26 cellular contexts compared by ENCODE assay signal in genomic region chr10:132808568-132809236, GRCh38. TPM values are rescaled to one million over a fixed set of nuclear protein-coding genes. Genes with fewer than 3 reads are reported as not detected.
"Had no signal": no experiment of that assay in that cellular context is flagged by ENCODE, and none has a peak within 500 bp of the region (broad histone marks: within the 10 kb centered on the region; RNA-seq: fewer than 3 reads in every experiment).

No MANE protein-coding gene starts in this region.

- H3K36me3 ChIP-seq: neutrophil, pancreas, stomach had no signal

- H3K27me3 ChIP-seq: pancreas, testis had no signal

- H3K27ac ChIP-seq: neutrophil, pancreas, stomach, testis, VCaP had no signal

- H3K4me1 ChIP-seq: pancreas, stomach, testis had no signal

- H3K4me3 ChIP-seq: pancreas, stomach, testis had no signal

- DNase-seq: activated CD4-positive, alpha-beta T cell treated with anti-CD3 and anti-CD28 coated beads, Interleukin-2, amount 50 U/mL, for 4 hours; activated CD4-positive, CD25-positive, alpha-beta regulatory T cell treated with anti-CD3 and anti-CD28 coated beads, Interleukin-2, amount 50 U/mL, for 72 hours; activated effector memory CD4-positive, alpha-beta T cell treated with anti-CD3 and anti-CD28 coated beads, Interleukin-2, amount 50 U/mL, for 16 hours; activated naive CD4-positive, alpha-beta T cell treated with anti-CD3 and anti-CD28 coated beads, Interleukin-2, amount 50 U/mL, for 16 hours; activated T-cell treated with anti-CD3 and anti-CD28 coated beads, Interleukin-2, amount 50 U/mL, for 72 hours; effector CD8-positive, alpha-beta T cell; foreskin fibroblast; kidney glomerular epithelial cell; mesendoderm; naive thymus-derived CD4-positive, alpha-beta T cell; SW 1271; T-helper 2 cell; testis had no signal

- ATAC-seq: activated T-cell treated with anti-CD3 and anti-CD28 coated beads, Interleukin-2, amount 50 U/mL, for 72 hours; naive thymus-derived CD4-positive, alpha-beta T cell; pancreas had no signal

- H3K9me3 ChIP-seq: neutrophil, pancreas, stomach, testis had no signal

RNA-seq across cellular contexts. Expression of gene NKX6-2, which starts 22.8 kb away (rescaled TPM):
- total RNA-seq: activated CD8-positive, alpha-beta memory T cell treated with anti-CD3 and anti-CD28 coated beads for 36 hours; activated T-cell treated with anti-CD3 and anti-CD28 coated beads, Interleukin-2, amount 50 U/mL, for 72 hours; astrocyte; bronchial epithelial cell; cerebellum; endothelial cell of umbilical vein; glomerular endothelial cell; lower leg skin; mucosa of gallbladder; naive thymus-derived CD4-positive, alpha-beta T cell; skeletal muscle tissue had no signal
- polyA plus RNA-seq: endothelial cell of umbilical vein had no signal
